ENCODE assay signal across 23 cellular contexts in genomic region chr5:36915653-36916052, GRCh38. TPM values are rescaled to one million over a fixed set of nuclear protein-coding genes. Genes with fewer than 3 reads are reported as not detected.
DNase-seq lines count a peak whose midpoint lies in the region; ATAC-seq, FAIRE-seq and TF ChIP-seq lines count a peak whose summit lies in the region.
"Had no signal": no experiment of that assay in that cellular context is flagged by ENCODE, and none has a peak within 500 bp of the region (broad histone marks: within the 10 kb centered on the region; RNA-seq: fewer than 3 reads in every experiment).

No MANE protein-coding gene starts in this region.

- H3K27me3 Mint-ChIP-seq in astrocyte (ENCODE audit: low read depth, unreplicated experiment): no peaks in the 10 kb centered on the region
- no peaks in the 10 kb centered on the region for H3K27me3 Mint-ChIP-seq in CD4-positive, alpha-beta T cell
- H3K27me3 Mint-ChIP-seq: CD4-positive, CD25-positive, alpha-beta regulatory T cell; IgD-negative memory B cell had no signal

- H3K27ac Mint-ChIP-seq in astrocyte (ENCODE audit: unreplicated experiment): no peak overlapping the region
- H3K27ac Mint-ChIP-seq in CD4-positive, alpha-beta T cell: no peak overlapping the region
- H3K27ac Mint-ChIP-seq: CD4-positive, CD25-positive, alpha-beta regulatory T cell; HFFc6; IgD-negative memory B cell had no signal

- FAIRE-seq in astrocyte (lab: Jason Lieb, UNC): no peak

- H3K36me3 Mint-ChIP-seq in astrocyte (ENCODE audit: low read depth, unreplicated experiment): no peaks in the 10 kb centered on the region
- peaks cover 15% of the 10 kb centered on the region for H3K36me3 Mint-ChIP-seq in CD4-positive, alpha-beta T cell (ENCODE audit: low read depth)

- TF ChIP-seq CTCF in AG10803 (conservative IDR thresholded peaks at IDR 0.05; ENCODE audit: low read length): no peak
- no peak for TF ChIP-seq CTCF in astrocyte (IDR thresholded peaks at IDR 0.05; ENCODE audit: insufficient read depth, low read depth, low read length)
- no peak for TF ChIP-seq CTCF in fibroblast of pulmonary artery (IDR thresholded peaks at IDR 0.05; ENCODE audit: low read length, missing control alignments)
- no peak for TF ChIP-seq CTCF in CD4-positive, alpha-beta T cell (IDR thresholded peaks at IDR 0.05)
- no peak for TF ChIP-seq CTCF in GM10266 (IDR thresholded peaks at IDR 0.05; ENCODE audit: control insufficient read depth, insufficient read depth, low read depth, missing control alignments)

- POLR2A ChIA-PET in CD4-positive, alpha-beta T cell (lab: Charles Lee): no interaction called here

- H3K79me2 ChIP-seq in astrocyte (ENCODE audit: insufficient read depth, low read length): peaks cover 88% of the 10 kb centered on the region

- ATAC-seq in CD4-positive, alpha-beta T cell (ENCODE audit: poor library complexity): no peak
- no peak for ATAC-seq in HG03565 (IDR thresholded peaks at IDR 0.05; ENCODE audit: unreplicated experiment)
- ATAC-seq: PC-3 had no signal

- H3K4me3 ChIP-seq in AG10803 (ENCODE audit: low read length): no peak overlapping the region
- H3K4me3 ChIP-seq in astrocyte (ENCODE audit: insufficient read depth, low read depth, low read length): no peak overlapping the region
- H3K4me3 ChIP-seq in fibroblast of pulmonary artery (replicated peaks; ENCODE audit: low read depth, low read length): no peak overlapping the region

- H2AFZ ChIP-seq in astrocyte (ENCODE audit: low read depth, low read length): no peak overlapping the region

- no peaks in the 10 kb centered on the region for H3K27me3 ChIP-seq in astrocyte (ENCODE audit: insufficient read depth, low read length)
- no peaks in the 10 kb centered on the region for H3K27me3 ChIP-seq in CD4-positive, alpha-beta T cell (ENCODE audit: control insufficient read depth, insufficient read depth, low read length)
- H3K27me3 ChIP-seq: BE2C had no signal

- H4K20me1 ChIP-seq in astrocyte (ENCODE audit: insufficient read depth, low read length): peaks cover 63% of the 10 kb centered on the region

- no peak overlapping the region for H3K4me3 Mint-ChIP-seq in astrocyte (ENCODE audit: unreplicated experiment)
- H3K4me3 Mint-ChIP-seq in CD4-positive, alpha-beta T cell: no peak overlapping the region
- H3K4me3 Mint-ChIP-seq: CD4-positive, CD25-positive, alpha-beta regulatory T cell; HFFc6; IgD-negative memory B cell had no signal

- CTCF ChIA-PET in CD4-positive, alpha-beta T cell (lab: Charles Lee): interaction anchor here (0.6 kb wide), 1 partner anchor 29 kb away, joined by 3 read pairs; no protein-coding TSS in a partner anchor

- no peak overlapping the region for H3K4me2 ChIP-seq in astrocyte (ENCODE audit: low read length)

- H3K4me1 ChIP-seq in astrocyte (ENCODE audit: insufficient read depth, low read length): no peaks in the 10 kb centered on the region
- H3K4me1 ChIP-seq: BE2C had no signal

- intact Hi-C loops in CD4-positive, alpha-beta T cell (cut with DNase I, micrococcal nuclease): no loop called here

- H3K27ac ChIP-seq in astrocyte (ENCODE audit: low read depth, low read length): no peak overlapping the region
- no peak overlapping the region for H3K27ac ChIP-seq in CD4-positive, alpha-beta T cell (ENCODE audit: low read depth, low read length)
- H3K27ac ChIP-seq: HL-60 had no signal

- no peaks in the 10 kb centered on the region for H3K36me3 ChIP-seq in astrocyte (ENCODE audit: insufficient read depth, low read length)
- H3K36me3 ChIP-seq: BE2C had no signal

- no peak overlapping the region for H3K9ac ChIP-seq in astrocyte (ENCODE audit: low read length)

- H3K4me1 Mint-ChIP-seq in astrocyte (ENCODE audit: low read depth, unreplicated experiment): no peaks in the 10 kb centered on the region
- peaks cover 49% of the 10 kb centered on the region for H3K4me1 Mint-ChIP-seq in CD4-positive, alpha-beta T cell (ENCODE audit: low read depth)

- peak; percentile 42 for DNase-seq in AG10803 (ENCODE audit: low read depth)
- DNase-seq in LHCN-M2 (ENCODE audit: low read depth): peak; percentile 45
- DNase-seq in astrocyte (ENCODE audit: low read depth): peak; percentile 30
- peak; percentile 20 for DNase-seq in fibroblast of pulmonary artery (ENCODE audit: low read depth)
- no peak for DNase-seq in CD4-positive, alpha-beta T cell
- no peak for DNase-seq in SKM-1 (lab: John Stamatoyannopoulos, UW; ENCODE audit: unreplicated experiment)
- no peak for DNase-seq in GM10266 (ENCODE audit: extremely low spot score)
- DNase-seq: 8988T; BE2C; CD4-positive, CD25-positive, alpha-beta regulatory T cell; H7; HFFc6; Karpas-422; MM.1S; NCI-H1105; NCI-H2107; NCI-H510A treated with DMSO at 0.1 percent for 48 hours; PC-3; RPMI8226; SHP77 treated with DMSO at 0.1 percent for 48 hours had no signal

- H3K9me3 Mint-ChIP-seq in astrocyte (ENCODE audit: unreplicated experiment): peaks cover 2% of the 10 kb centered on the region
- no peaks in the 10 kb centered on the region for H3K9me3 Mint-ChIP-seq in CD4-positive, alpha-beta T cell

- H3K9me3 ChIP-seq in astrocyte (ENCODE audit: insufficient read depth, low read depth, low read length): no peaks in the 10 kb centered on the region
- no peaks in the 10 kb centered on the region for H3K9me3 ChIP-seq in CD4-positive, alpha-beta T cell (ENCODE audit: control insufficient read depth, low read length)
- H3K9me3 ChIP-seq: BE2C had no signal

RNA-seq across cellular contexts. Expression of gene NIPBL, which starts 39.1 kb away (rescaled TPM):
- 14.7 and 15.3 TPM in 2 replicates for total RNA-seq in LHCN-M2 (2014; rRNA removed)
- 5.1 TPM for polyA plus RNA-seq in LHCN-M2 (2012)
- 38.4 and 45.3 TPM in 2 replicates for total RNA-seq in astrocyte
- total RNA-seq in CD4-positive, alpha-beta T cell: 100 to 1,000 TPM; 108 to 120 TPM

Comparison
In these comparisons a context has a peak if more than half of its experiments do, and no peak if none do; other contexts are left out.
1. DNase-seq: peak in AG10803 (single experiment), LHCN-M2 (single experiment), astrocyte (single experiment) and fibroblast of pulmonary artery (single experiment); none in CD4-positive, alpha-beta T cell (0 of 10), SKM-1 (single experiment) and GM10266 (single experiment).